Comparison of ENCODE assay signal across 9 cellular contexts in the genomic region with DNA sequence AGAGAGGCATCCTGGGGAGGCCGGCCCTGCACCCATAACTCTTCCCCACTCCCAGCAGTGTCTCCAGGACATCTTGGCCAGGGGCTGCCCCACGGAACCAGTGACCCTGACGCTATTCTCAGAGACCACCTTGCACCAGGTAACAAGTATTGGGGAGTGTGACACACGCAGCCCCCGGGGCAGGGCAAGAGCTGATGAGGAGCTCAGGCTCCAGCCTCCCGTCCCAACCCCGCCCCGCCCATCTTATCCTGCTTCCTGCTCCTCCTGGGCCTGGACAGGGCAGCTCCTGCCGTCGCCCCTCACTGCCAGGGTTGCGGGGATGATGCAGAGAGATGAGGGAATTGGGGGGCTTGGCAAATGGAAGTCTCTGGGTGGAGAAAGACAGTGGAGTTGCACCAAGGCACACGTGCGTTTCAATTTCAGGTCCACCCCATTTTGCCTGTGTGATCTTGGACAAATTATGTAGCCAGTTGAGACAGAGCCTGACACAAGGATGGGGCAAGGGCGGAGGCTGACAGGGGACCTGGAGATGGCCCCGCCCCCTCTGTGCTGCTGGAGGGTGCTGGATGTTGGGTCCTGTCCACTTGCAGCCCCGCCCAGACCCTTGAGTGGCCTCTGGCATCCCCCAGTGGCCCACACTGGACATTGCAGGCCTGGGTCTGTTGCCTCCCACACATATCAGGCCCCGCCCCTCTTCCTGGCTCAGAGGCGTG. TPM values are rescaled to one million over a fixed set of nuclear protein-coding genes. Genes with fewer than 3 reads are reported as not detected.
DNase-seq lines count a peak whose midpoint lies in the region; ATAC-seq and TF ChIP-seq lines count a peak whose summit lies in the region.
"Had no signal": no experiment of that assay in that cellular context is flagged by ENCODE, and none has a peak within 500 bp of the region (broad histone marks: within the 10 kb centered on the region; RNA-seq: fewer than 3 reads in every experiment).

No MANE protein-coding gene starts in this region.

- peaks cover 2% of the 10 kb centered on the region for H3K4me1 Mint-ChIP-seq in activated CD8-positive, alpha-beta T cell treated with anti-CD3 and anti-CD28 coated beads, Interleukin-2, amount 10 ng/mL, durations not matched to agents 7 days and 5 days (ENCODE audit: low read depth)

- H3K27me3 ChIP-seq in stomach, result peaks cover 0 to 29% (median 7%) of the 10 kb centered on the region in 3 donors

- no peak overlapping the region for H3K27ac Mint-ChIP-seq in activated CD8-positive, alpha-beta T cell treated with anti-CD3 and anti-CD28 coated beads, Interleukin-2, amount 10 ng/mL, durations not matched to agents 7 days and 5 days
- H3K27ac Mint-ChIP-seq: dendritic cell treated with granulocyte-macrophage colony-stimulating factor and Interleukin-4, amounts not matched to agents 40 ng/mL and 50 ng/mL, for 4 days had no signal

- CTCF ChIA-PET in activated CD8-positive, alpha-beta T cell treated with anti-CD3 and anti-CD28 coated beads, Interleukin-2, amount 10 ng/mL, durations not matched to agents 7 days and 5 days (lab: Charles Lee), result interaction anchor here (1.6 kb wide), 1 partner anchor 240 kb away, joined by 3 read pairs; no protein-coding TSS in a partner anchor

- no peaks in the 10 kb centered on the region for H3K36me3 Mint-ChIP-seq in activated CD8-positive, alpha-beta T cell treated with anti-CD3 and anti-CD28 coated beads, Interleukin-2, amount 10 ng/mL, durations not matched to agents 7 days and 5 days (ENCODE audit: low read depth)

- POLR2A ChIA-PET in activated CD8-positive, alpha-beta T cell treated with anti-CD3 and anti-CD28 coated beads, Interleukin-2, amount 10 ng/mL, durations not matched to agents 7 days and 5 days (lab: Charles Lee), result no interaction called here

- H3K36me3 ChIP-seq in stomach, result no peaks in the 10 kb centered on the region

- no peaks in the 10 kb centered on the region for H3K9me3 ChIP-seq in stomach

- no peak overlapping the region for H3K4me3 Mint-ChIP-seq in activated CD8-positive, alpha-beta T cell treated with anti-CD3 and anti-CD28 coated beads, Interleukin-2, amount 10 ng/mL, durations not matched to agents 7 days and 5 days
- H3K4me3 Mint-ChIP-seq: dendritic cell treated with granulocyte-macrophage colony-stimulating factor and Interleukin-4, amounts not matched to agents 40 ng/mL and 50 ng/mL, for 4 days had no signal

- WGBS in stomach, 5 donors, result 39 to 50% (median 45%) methylated on average over 11 to 18 of the region's 18 CpGs

- peaks cover 0 to 13% (median 9%) of the 10 kb centered on the region in 4 donors for H3K4me1 ChIP-seq in stomach

- ATAC-seq in HG02885 (IDR thresholded peaks at IDR 0.05; ENCODE audit: poor library complexity, unreplicated experiment), result peak; percentile 60
- ATAC-seq in activated CD8-positive, alpha-beta T cell treated with anti-CD3 and anti-CD28 coated beads, Interleukin-2, amount 10 ng/mL, durations not matched to agents 7 days and 5 days, result peak; percentile 69
- no peak for ATAC-seq in GM19452 (IDR thresholded peaks at IDR 0.05; ENCODE audit: unreplicated experiment)

- no peak overlapping the region for H3K27ac ChIP-seq in stomach

- peak in 6 of 7 experiments; percentile 68 to 99 (median 98) for TF ChIP-seq CTCF in stomach (IDR thresholded peaks at IDR 0.05)

- H3K4me3 ChIP-seq in stomach, result no peak overlapping the region

- peaks cover 4% of the 10 kb centered on the region for H3K27me3 Mint-ChIP-seq in activated CD8-positive, alpha-beta T cell treated with anti-CD3 and anti-CD28 coated beads, Interleukin-2, amount 10 ng/mL, durations not matched to agents 7 days and 5 days (ENCODE audit: low read depth)

- no peaks in the 10 kb centered on the region for H3K9me3 Mint-ChIP-seq in activated CD8-positive, alpha-beta T cell treated with anti-CD3 and anti-CD28 coated beads, Interleukin-2, amount 10 ng/mL, durations not matched to agents 7 days and 5 days (ENCODE audit: insufficient read depth)
- H3K9me3 Mint-ChIP-seq: dendritic cell treated with granulocyte-macrophage colony-stimulating factor and Interleukin-4, amounts not matched to agents 40 ng/mL and 50 ng/mL, for 4 days had no signal

- intact Hi-C loops in stomach (cut with DNase I; ENCODE audit: low total_unique reads), result no loop called here

- no peak for TF ChIP-seq POLR2A in erythroblast (IDR thresholded peaks at IDR 0.05; ENCODE audit: low read length)
- TF ChIP-seq POLR2A in stomach (IDR thresholded peaks at IDR 0.05), result no peak

- TF ChIP-seq EP300 in stomach (IDR thresholded peaks at IDR 0.05), result no peak

- DNase-seq in ELF-1 (ENCODE audit: low read depth, low spot score) (peak; percentile 98), NCI-H748 treated with DMSO at 0.1 percent for 48 hours (lab: John Stamatoyannopoulos, UW) (peak; percentile 59), erythroblast (lab: John Stamatoyannopoulos, UW) (peak; percentile 84 to 86), mucosa of gallbladder (ENCODE audit: low spot score) (peak; percentile 77), stomach (peak; percentile 88)
- DNase-seq in activated CD8-positive, alpha-beta T cell treated with anti-CD3 and anti-CD28 coated beads, Interleukin-2, amount 10 ng/mL, durations not matched to agents 7 days and 5 days, result peak; percentile 68

RNA-seq across cellular contexts. Expression of a gene that starts 10.7 kb away (rescaled TPM):
- total RNA-seq in activated CD8-positive, alpha-beta T cell treated with anti-CD3 and anti-CD28 coated beads, Interleukin-2, amount 10 ng/mL, durations not matched to agents 7 days and 5 days, result not detected
- 0.32 TPM for total RNA-seq in mucosa of gallbladder
- total RNA-seq in stomach, result 10 to 100 TPM in 1 of 5 donors, 1 to 10 TPM in 1, under 1 TPM in 1, not detected in 2; 0.55 to 16.1 (median 5.1) TPM
- polyA plus RNA-seq in stomach, result 1 to 10 TPM; 2.7 to 6.0 (median 3.9) TPM

RNA-seq across cellular contexts. Expression of a gene that starts 11.0 kb away (rescaled TPM):
- not detected for total RNA-seq in activated CD8-positive, alpha-beta T cell treated with anti-CD3 and anti-CD28 coated beads, Interleukin-2, amount 10 ng/mL, durations not matched to agents 7 days and 5 days
- 0.63 TPM for total RNA-seq in mucosa of gallbladder
- total RNA-seq in stomach, result under 1 TPM in 1 of 5 donors, not detected in 4; 0.92 TPM
- polyA plus RNA-seq in stomach, result under 1 TPM; 0.19 to 0.60 (median 0.31) TPM

RNA-seq across cellular contexts. Expression of a gene that starts 14.7 kb away (rescaled TPM):
- not detected for total RNA-seq in activated CD8-positive, alpha-beta T cell treated with anti-CD3 and anti-CD28 coated beads, Interleukin-2, amount 10 ng/mL, durations not matched to agents 7 days and 5 days
- 187 TPM for total RNA-seq in mucosa of gallbladder
- total RNA-seq in stomach, result 10 to 100 TPM in 4 of 5 donors, 1 to 10 TPM in 1; 9.9 to 83.5 (median 32.1) TPM
- 10 to 100 TPM; 11.8 to 32.0 (median 14.2) TPM for polyA plus RNA-seq in stomach

RNA-seq across cellular contexts. Expression of a gene that starts 28.5 kb away (rescaled TPM):
- total RNA-seq in activated CD8-positive, alpha-beta T cell treated with anti-CD3 and anti-CD28 coated beads, Interleukin-2, amount 10 ng/mL, durations not matched to agents 7 days and 5 days, result not detected
- not detected for total RNA-seq in mucosa of gallbladder
- total RNA-seq in stomach, result not detected
- polyA plus RNA-seq in stomach, result under 1 TPM in 1 of 3 donors, not detected in 2; 0.75 TPM

RNA-seq across cellular contexts. Expression of a gene that starts 40.9 kb away (rescaled TPM):
- total RNA-seq in activated CD8-positive, alpha-beta T cell treated with anti-CD3 and anti-CD28 coated beads, Interleukin-2, amount 10 ng/mL, durations not matched to agents 7 days and 5 days, result 1 to 10 TPM; 6.0 to 6.1 TPM
- total RNA-seq in mucosa of gallbladder, result 4.7 TPM
- not detected for total RNA-seq in stomach
- polyA plus RNA-seq in stomach, result under 1 TPM in 2 of 3 donors, not detected in 1; 0.35 to 0.37 TPM

Comparison
In these comparisons a context has a peak if more than half of its experiments do, and no peak if none do; other contexts are left out.
1. RNA of a gene that starts 14.7 kb away (total RNA-seq): 187 TPM in mucosa of gallbladder (single experiment) and 9.9 to 83.5 TPM in stomach; not detected in activated CD8-positive, alpha-beta T cell treated with anti-CD3 and anti-CD28 coated beads, Interleukin-2, amount 10 ng/mL, durations not matched to agents 7 days and 5 days; every median in the first group is over 10 times any median in the second.
2. Peak in every context shown above with its lines, with median percentiles within 50 percentile points of each other: DNase-seq.